In the genomic region with DNA sequence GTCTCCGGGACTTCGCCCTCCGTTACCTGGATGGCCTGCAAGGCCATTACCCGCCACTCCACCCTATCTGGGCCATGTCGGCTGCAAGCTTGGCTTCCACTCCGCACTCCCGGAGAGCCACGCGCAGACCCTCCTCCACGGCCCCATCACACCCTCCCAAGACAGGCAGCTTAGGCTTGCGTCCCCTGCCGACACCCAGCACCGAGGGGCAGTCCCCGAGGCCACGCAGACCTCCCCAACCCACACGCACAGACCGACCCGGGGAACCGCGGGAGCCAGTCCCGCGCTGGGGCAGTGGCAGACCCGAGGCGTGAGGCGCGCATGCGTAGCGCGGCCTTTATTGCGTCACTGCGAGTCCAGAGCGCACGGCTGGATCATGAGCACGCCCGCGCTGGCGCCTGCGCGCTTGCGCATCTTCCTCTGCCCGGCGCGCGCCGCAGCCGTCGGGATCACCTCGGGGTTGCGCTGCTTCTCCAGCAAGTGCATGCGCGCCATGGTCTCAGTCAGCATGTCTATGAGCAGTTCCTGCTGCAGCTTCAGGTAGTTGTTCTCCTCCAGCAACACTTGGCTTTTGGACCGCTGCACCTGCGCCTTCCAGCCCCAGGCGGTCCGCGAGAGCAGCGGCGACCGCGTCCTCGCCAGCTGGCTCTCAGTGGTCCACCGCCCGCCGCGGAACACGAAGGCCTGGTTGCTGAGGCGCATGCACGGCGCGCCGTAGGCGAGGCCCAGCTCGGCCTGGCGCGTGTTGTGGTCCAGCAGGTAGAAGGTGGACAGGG, we compare ENCODE assay signal across 8 cellular contexts. TPM values are rescaled to one million over a fixed set of nuclear protein-coding genes. Genes with fewer than 3 reads are reported as not detected.
DNase-seq lines count a peak whose midpoint lies in the region; TF ChIP-seq lines count a peak whose summit lies in the region.

No MANE protein-coding gene starts in this region.

- peaks cover 8% of the 10 kb centered on the region; the same call in 1 of the 2 replicates for H3K4me1 Mint-ChIP-seq in HFFc6 (ENCODE audit: low read depth)

- H3K36me3 Mint-ChIP-seq in HFFc6 (ENCODE audit: low read depth) = no peaks in the 10 kb centered on the region

- H3K27me3 Mint-ChIP-seq in HFFc6 (ENCODE audit: insufficient read depth) = no peaks in the 10 kb centered on the region; the same call in 1 of the 2 replicates

- H3K36me3 ChIP-seq in GM06990 (ENCODE audit: control insufficient read depth, insufficient read depth, low read length) = no peaks in the 10 kb centered on the region

- DNase-seq in GM06990 (ENCODE audit: extremely low read depth, insufficient read length) = peak; percentile 97
- DNase-seq in HFFc6 = peak; percentile 85
- DNase-seq in MV-4-11 (lab: John Stamatoyannopoulos, UW) = peak; percentile 94
- peak; percentile 96 for DNase-seq in SK-N-DZ (ENCODE audit: low spot score)
- peak; percentile 94 for DNase-seq in activated naive CD4-positive, alpha-beta T cell treated with anti-CD3 and anti-CD28 coated beads, Interleukin-2, amount 50 U/mL, for 16 hours
- DNase-seq in globus pallidus (ENCODE audit: low spot score) = peak; percentile 95
- DNase-seq in nucleus accumbens (lab: John Stamatoyannopoulos, UW) = peak in 55 of 56 donors; percentile 56 to 97 (median 88)
- peak; percentile 97 for DNase-seq in superior temporal gyrus (ENCODE audit: extremely low spot score)

- H3K4me3 ChIP-seq in GM06990 (replicated peaks; ENCODE audit: low read depth, low read length) = peak overlapping the region; percentile 93

- H3K27me3 ChIP-seq in GM06990 (replicated peaks; ENCODE audit: control insufficient read depth, insufficient read depth, low read length) = no peaks in the 10 kb centered on the region

- H3K27ac Mint-ChIP-seq in HFFc6 = peak overlapping the region; percentile 89

- H3K4me3 Mint-ChIP-seq in HFFc6 = peak overlapping the region; percentile 98

- no peaks in the 10 kb centered on the region for H3K9me3 Mint-ChIP-seq in HFFc6

- TF ChIP-seq CTCF in GM06990 (IDR thresholded peaks at IDR 0.05; ENCODE audit: insufficient read depth, low read length, poor library complexity, severe bottlenecking) (peak; percentile 11), HFFc6 (IDR thresholded peaks at IDR 0.05) (no peak)

RNA-seq across cellular contexts. Expression of a gene that starts 2.4 kb away (rescaled TPM):
- total RNA-seq in HFFc6 (2021; fragmentation: NEBNext Ultra II Directional; extraction: Animal tissue kit (Norgen Biotek cat#: 25700)) = not detected
- polyA plus RNA-seq in SK-N-DZ (2014; cell fraction: cytosol; rRNA removed) = not detected in 2 replicates
- not detected in 2 replicates for polyA plus RNA-seq in SK-N-DZ (2014; cell fraction: nucleus; rRNA removed)

RNA-seq across cellular contexts. Expression of a gene that starts 20.3 kb away (rescaled TPM):
- 100 to 1,000 TPM; 698 to 777 (median 770) TPM for total RNA-seq in HFFc6 (2021; fragmentation: NEBNext Ultra II Directional; extraction: Animal tissue kit (Norgen Biotek cat#: 25700))
- polyA plus RNA-seq in SK-N-DZ (2014; cell fraction: cytosol; rRNA removed) = 272 and 278 TPM in 2 replicates
- polyA plus RNA-seq in SK-N-DZ (2014; cell fraction: nucleus; rRNA removed) = 116 and 122 TPM in 2 replicates

RNA-seq across cellular contexts. Expression of a gene that starts 54.2 kb away (rescaled TPM):
- 10 to 100 TPM; 14.9 to 17.7 (median 16.5) TPM for total RNA-seq in HFFc6 (2021; fragmentation: NEBNext Ultra II Directional; extraction: Animal tissue kit (Norgen Biotek cat#: 25700))
- 18.7 and 19.6 TPM in 2 replicates for polyA plus RNA-seq in SK-N-DZ (2014; cell fraction: cytosol; rRNA removed)
- polyA plus RNA-seq in SK-N-DZ (2014; cell fraction: nucleus; rRNA removed) = 11.8 and 19.5 TPM in 2 replicates

RNA-seq across cellular contexts. Expression of a gene that starts 55.0 kb away (rescaled TPM):
- total RNA-seq in HFFc6 (2021; fragmentation: NEBNext Ultra II Directional; extraction: Animal tissue kit (Norgen Biotek cat#: 25700)) = 100 to 1,000 TPM; 286 to 401 (median 358) TPM
- 473 and 506 TPM in 2 replicates for polyA plus RNA-seq in SK-N-DZ (2014; cell fraction: cytosol; rRNA removed)
- 1,378 and 1,791 TPM in 2 replicates for polyA plus RNA-seq in SK-N-DZ (2014; cell fraction: nucleus; rRNA removed)

Comparison
In these comparisons a context has a peak if more than half of its experiments do, and no peak if none do; other contexts are left out.
1. Peak in every context shown above with its lines: DNase-seq and H3K4me3 ChIP-seq.